32 cellular contexts compared by ENCODE assay signal in genomic region chr2:121346407-121346806, GRCh38.
DNase-seq lines count a peak whose midpoint lies in the region; ATAC-seq and TF ChIP-seq lines count a peak whose summit lies in the region.
"Had no signal": no experiment of that assay in that cellular context is flagged by ENCODE, and none has a peak within 500 bp of the region (broad histone marks: within the 10 kb centered on the region; RNA-seq: fewer than 3 reads in every experiment).

No MANE protein-coding gene starts in this region.

- no peaks in the 10 kb centered on the region for H3K4me1 ChIP-seq in trophoblast cell (ENCODE audit: control insufficient read depth in 1 of 2, insufficient read depth in 2 of 2, low read length in 2 of 2)
- no peaks in the 10 kb centered on the region for H3K4me1 ChIP-seq in aorta (ENCODE audit: control insufficient read depth in 1 of 2, insufficient read depth in 2 of 2, low read length in 2 of 2)
- H3K4me1 ChIP-seq: ascending aorta, esophagus squamous epithelium, lower lobe of right lung, upper lobe of right lung had no signal

- no peak overlapping the region for H3K4ac ChIP-seq in trophoblast cell (ENCODE audit: low read depth, low read length)

- no peaks in the 10 kb centered on the region for H3K27me3 Mint-ChIP-seq in activated CD8-positive, alpha-beta memory T cell treated with anti-CD3 and anti-CD28 coated beads, Interleukin-2, amount 10 ng/mL, durations not matched to agents 7 days and 5 days
- no peaks in the 10 kb centered on the region for H3K27me3 Mint-ChIP-seq in MCF 10A (ENCODE audit: insufficient read depth, unreplicated experiment)
- H3K27me3 Mint-ChIP-seq: activated CD4-positive, alpha-beta T cell treated with anti-CD3 and anti-CD28 coated beads, Interleukin-2, amount 10 ng/mL, durations not matched to agents 24 days and 14 days; activated naive CD8-positive, alpha-beta T cell treated with anti-CD3 and anti-CD28 coated beads for 36 hours; CD4-positive, alpha-beta T cell; naive thymus-derived CD4-positive, alpha-beta T cell had no signal

- no peak overlapping the region for H3K9ac ChIP-seq in trophoblast cell (ENCODE audit: low read length)

- H3K36me3 ChIP-seq in trophoblast cell (ENCODE audit: control insufficient read depth in 1 of 2, insufficient read depth in 2 of 2, low read length in 2 of 2) (peaks cover 39 to 52% of the 10 kb centered on the region in 2 experiments), aorta (ENCODE audit: control insufficient read depth in 1 of 2, insufficient read depth in 2 of 2, low read length in 1 of 2) (peaks cover 6 to 8% of the 10 kb centered on the region in 2 donors)

- peaks cover 34% of the 10 kb centered on the region for H3K36me3 Mint-ChIP-seq in activated CD8-positive, alpha-beta memory T cell treated with anti-CD3 and anti-CD28 coated beads, Interleukin-2, amount 10 ng/mL, durations not matched to agents 7 days and 5 days
- peaks cover 86% of the 10 kb centered on the region for H3K36me3 Mint-ChIP-seq in MCF 10A (ENCODE audit: insufficient read depth, unreplicated experiment)

- H3K27me3 ChIP-seq in trophoblast cell (ENCODE audit: insufficient read depth, low read length): no peaks in the 10 kb centered on the region
- H3K27me3 ChIP-seq in aorta (ENCODE audit: control insufficient read depth in 1 of 2, insufficient read depth in 2 of 2, low read length in 1 of 2): no peaks in the 10 kb centered on the region
- H3K27me3 ChIP-seq: ascending aorta, esophagus squamous epithelium, heart right ventricle, neutrophil, SJCRH30, upper lobe of right lung had no signal

- H3K9me3 ChIP-seq in trophoblast cell (ENCODE audit: insufficient read depth, low read depth, low read length): peaks cover 2% of the 10 kb centered on the region
- no peaks in the 10 kb centered on the region for H3K9me3 ChIP-seq in aorta (ENCODE audit: control insufficient read depth, low read length)
- H3K9me3 ChIP-seq: ascending aorta, esophagus squamous epithelium, heart right ventricle, lower lobe of right lung, neutrophil, SJCRH30, upper lobe of right lung had no signal

- no peak overlapping the region for H3K4me3 Mint-ChIP-seq in activated CD8-positive, alpha-beta memory T cell treated with anti-CD3 and anti-CD28 coated beads, Interleukin-2, amount 10 ng/mL, durations not matched to agents 7 days and 5 days
- no peak overlapping the region for H3K4me3 Mint-ChIP-seq in MCF 10A (ENCODE audit: unreplicated experiment)
- H3K4me3 Mint-ChIP-seq: activated CD4-positive, alpha-beta T cell treated with anti-CD3 and anti-CD28 coated beads, Interleukin-2, amount 10 ng/mL, durations not matched to agents 24 days and 14 days; activated naive CD8-positive, alpha-beta T cell treated with anti-CD3 and anti-CD28 coated beads for 36 hours; activated T-cell treated with anti-CD3 and anti-CD28 coated beads, Interleukin-2, amount 50 U/mL, for 4 hours; CD4-positive, alpha-beta T cell; endodermal cell; naive thymus-derived CD4-positive, alpha-beta T cell; WTC11 had no signal

- H3K79me1 ChIP-seq in trophoblast cell (ENCODE audit: low read length): no peaks in the 10 kb centered on the region

- no peak overlapping the region for H3K18ac ChIP-seq in trophoblast cell (ENCODE audit: low read length)

- CTCF ChIA-PET in activated CD8-positive, alpha-beta memory T cell treated with anti-CD3 and anti-CD28 coated beads, Interleukin-2, amount 10 ng/mL, durations not matched to agents 7 days and 5 days (lab: Charles Lee): no interaction called here
- CTCF ChIA-PET in MCF 10A (lab: Yijun Ruan, JAX): interaction anchor here (3.1 to 3.6 kb wide), 3 partner anchors 10 to 266 kb away, joined by 14 to 23 read pairs (median 15); no protein-coding TSS in a partner anchor

- H3K27ac Mint-ChIP-seq in activated CD8-positive, alpha-beta memory T cell treated with anti-CD3 and anti-CD28 coated beads, Interleukin-2, amount 10 ng/mL, durations not matched to agents 7 days and 5 days: peak overlapping the region; percentile 38
- no peak overlapping the region for H3K27ac Mint-ChIP-seq in MCF 10A (ENCODE audit: low read depth, unreplicated experiment)
- H3K27ac Mint-ChIP-seq: activated CD4-positive, alpha-beta T cell treated with anti-CD3 and anti-CD28 coated beads, Interleukin-2, amount 10 ng/mL, durations not matched to agents 24 days and 14 days; activated naive CD8-positive, alpha-beta T cell treated with anti-CD3 and anti-CD28 coated beads for 36 hours; CD4-positive, alpha-beta T cell; endodermal cell; naive thymus-derived CD4-positive, alpha-beta T cell; WTC11 had no signal

- no peak for TF ChIP-seq CTCF in MCF 10A (IDR thresholded peaks at IDR 0.05; ENCODE audit: unreplicated experiment)

- H3K23ac ChIP-seq in trophoblast cell (ENCODE audit: low read length): no peak overlapping the region

- POLR2A ChIA-PET in MCF 10A (lab: Yijun Ruan, JAX): no interaction called here

- no peak overlapping the region for H2BK12ac ChIP-seq in trophoblast cell (ENCODE audit: low read length)

- no peak overlapping the region for H3K14ac ChIP-seq in trophoblast cell (ENCODE audit: low read length)

- H4K8ac ChIP-seq in trophoblast cell (ENCODE audit: low read depth, low read length): no peak overlapping the region

- H2AK5ac ChIP-seq in trophoblast cell (ENCODE audit: low read length): no peak overlapping the region

- BruUV-seq in MCF 10A (replicated peaks; lab: Mats Ljungman, UMichigan): no TSS peak

- WGBS in trophoblast cell (ENCODE audit: extremely low coverage, insufficient coverage, insufficient read length): no CpG with 5 or more reads among the region's 6 CpGs
- WGBS in aorta, 2 donors: 87 to 89% methylated on average over 6 of the region's 6 CpGs

- no peak overlapping the region for H2BK5ac ChIP-seq in trophoblast cell (ENCODE audit: low read depth, low read length, poor library complexity)

- no peaks in the 10 kb centered on the region for H3K4me1 Mint-ChIP-seq in activated CD8-positive, alpha-beta memory T cell treated with anti-CD3 and anti-CD28 coated beads, Interleukin-2, amount 10 ng/mL, durations not matched to agents 7 days and 5 days
- H3K4me1 Mint-ChIP-seq in MCF 10A (ENCODE audit: insufficient read depth, unreplicated experiment): peaks cover 15% of the 10 kb centered on the region
- H3K4me1 Mint-ChIP-seq: activated CD4-positive, alpha-beta T cell treated with anti-CD3 and anti-CD28 coated beads, Interleukin-2, amount 10 ng/mL, durations not matched to agents 24 days and 14 days; activated naive CD8-positive, alpha-beta T cell treated with anti-CD3 and anti-CD28 coated beads for 36 hours; endodermal cell; naive thymus-derived CD4-positive, alpha-beta T cell; WTC11 had no signal

- DNase-seq in activated CD8-positive, alpha-beta memory T cell treated with anti-CD3 and anti-CD28 coated beads, Interleukin-2, amount 10 ng/mL, durations not matched to agents 7 days and 5 days: no peak
- DNase-seq in activated CD8-positive, alpha-beta memory T cell treated with anti-CD3 and anti-CD28 coated beads for 24 hours: no peak
- DNase-seq in MCF 10A (ENCODE audit: unreplicated experiment) (peak; percentile 30), trophoblast cell (peak; percentile 77 to 84), NCI-H2081 (lab: John Stamatoyannopoulos, UW) (no peak), aorta (no peak)
- DNase-seq: activated CD4-positive, alpha-beta T cell treated with anti-CD3 and anti-CD28 coated beads, Interleukin-2, amount 10 ng/mL, durations not matched to agents 24 days and 14 days; activated gamma-delta T cell; activated naive CD8-positive, alpha-beta T cell treated with anti-CD3 and anti-CD28 coated beads for 36 hours; activated T-cell treated with anti-CD3 and anti-CD28 coated beads, Interleukin-2, amount 50 U/mL, for 4 hours; CD4-positive, alpha-beta T cell; endodermal cell; esophagus squamous epithelium; foreskin melanocyte; heart right ventricle; lower lobe of right lung; naive thymus-derived CD4-positive, alpha-beta T cell; NCI-H2081 treated with DMSO at 0.1 percent for 48 hours; NCI-H446; NCI-H774; posterior cingulate gyrus; SJCRH30; stimulated activated CD4-positive, alpha-beta T cell treated with anti-CD3 and anti-CD28 coated beads, Interleukin-4, amount 100 ng/mL, for 4 hours; SW 1271; upper lobe of right lung had no signal

- H4K91ac ChIP-seq in trophoblast cell (ENCODE audit: low read depth, low read length): no peak overlapping the region

- intact Hi-C loops in MCF 10A (cut with micrococcal nuclease): no loop called here
- intact Hi-C loops in aorta (cut with DNase I): no loop called here

- no peak overlapping the region for H2AFZ ChIP-seq in trophoblast cell (ENCODE audit: insufficient read depth, low read length, poor library complexity)

- H3K4me2 ChIP-seq in trophoblast cell (ENCODE audit: low read length): no peak overlapping the region

- no peak for ATAC-seq in activated CD8-positive, alpha-beta memory T cell treated with anti-CD3 and anti-CD28 coated beads, Interleukin-2, amount 10 ng/mL, durations not matched to agents 7 days and 5 days
- ATAC-seq in aorta (ENCODE audit: low FRiP score) (no peak), GM19452 (IDR thresholded peaks at IDR 0.05; ENCODE audit: unreplicated experiment) (no peak), HG02588 (IDR thresholded peaks at IDR 0.05; ENCODE audit: unreplicated experiment) (no peak)
- ATAC-seq: activated T-cell treated with anti-CD3 and anti-CD28 coated beads, Interleukin-2, amount 50 U/mL, for 4 hours; HCT116; lower lobe of right lung; naive thymus-derived CD4-positive, alpha-beta T cell; upper lobe of right lung; WTC11 had no signal

- H3K4me3 ChIP-seq in trophoblast cell (ENCODE audit: low read depth, low read length) (no peak overlapping the region), aorta (ENCODE audit: low read length in 2 of 2) (no peak overlapping the region)
- H3K4me3 ChIP-seq: ascending aorta, coronary artery, esophagus squamous epithelium, heart right ventricle, lower lobe of right lung, SJCRH30, upper lobe of right lung had no signal

- H2BK120ac ChIP-seq in trophoblast cell (ENCODE audit: insufficient read depth, low read length, poor library complexity): no peak overlapping the region

- no peaks in the 10 kb centered on the region for H3K79me2 ChIP-seq in trophoblast cell (ENCODE audit: control insufficient read depth, insufficient read depth, low read length, poor library complexity)

- H3K27ac ChIP-seq in trophoblast cell (ENCODE audit: low read depth, low read length) (no peak overlapping the region), aorta (ENCODE audit: low read depth in 1 of 2, low read length in 2 of 2) (no peak overlapping the region)
- H3K27ac ChIP-seq: ascending aorta, coronary artery, esophagus squamous epithelium, heart right ventricle, lower lobe of right lung, neutrophil, SJCRH30, upper lobe of right lung had no signal

- H4K12ac ChIP-seq in trophoblast cell (ENCODE audit: low read depth, low read length): no peak overlapping the region

- no peaks in the 10 kb centered on the region for H3K9me3 Mint-ChIP-seq in activated CD8-positive, alpha-beta memory T cell treated with anti-CD3 and anti-CD28 coated beads, Interleukin-2, amount 10 ng/mL, durations not matched to agents 7 days and 5 days (ENCODE audit: low read depth)
- no peaks in the 10 kb centered on the region for H3K9me3 Mint-ChIP-seq in MCF 10A (ENCODE audit: unreplicated experiment)
- H3K9me3 Mint-ChIP-seq: activated CD4-positive, alpha-beta T cell treated with anti-CD3 and anti-CD28 coated beads, Interleukin-2, amount 10 ng/mL, durations not matched to agents 24 days and 14 days; activated naive CD8-positive, alpha-beta T cell treated with anti-CD3 and anti-CD28 coated beads for 36 hours; activated T-cell treated with anti-CD3 and anti-CD28 coated beads, Interleukin-2, amount 50 U/mL, for 4 hours; CD4-positive, alpha-beta T cell; naive thymus-derived CD4-positive, alpha-beta T cell; WTC11 had no signal

Comparison
In these comparisons a context has a peak if more than half of its experiments do, and no peak if none do; other contexts are left out.
1. DNase-seq: peak in MCF 10A (single experiment) and trophoblast cell (2 of 2); none in activated CD8-positive, alpha-beta memory T cell treated with anti-CD3 and anti-CD28 coated beads, Interleukin-2, amount 10 ng/mL, durations not matched to agents 7 days and 5 days (single experiment), activated CD8-positive, alpha-beta memory T cell treated with anti-CD3 and anti-CD28 coated beads for 24 hours (single experiment), NCI-H2081 (0 of 2) and aorta (0 of 2).